ENCODE assay signal across 8 cellular contexts in genomic region chr3:98763076-98763475, GRCh38. TPM values are rescaled to one million over a fixed set of nuclear protein-coding genes. Genes with fewer than 3 reads are reported as not detected.
DNase-seq lines count a peak whose midpoint lies in the region; ATAC-seq and TF ChIP-seq lines count a peak whose summit lies in the region.
"Had no signal": no experiment of that assay in that cellular context is flagged by ENCODE, and none has a peak within 500 bp of the region (broad histone marks: within the 10 kb centered on the region; RNA-seq: fewer than 3 reads in every experiment).

A gene with protein sequence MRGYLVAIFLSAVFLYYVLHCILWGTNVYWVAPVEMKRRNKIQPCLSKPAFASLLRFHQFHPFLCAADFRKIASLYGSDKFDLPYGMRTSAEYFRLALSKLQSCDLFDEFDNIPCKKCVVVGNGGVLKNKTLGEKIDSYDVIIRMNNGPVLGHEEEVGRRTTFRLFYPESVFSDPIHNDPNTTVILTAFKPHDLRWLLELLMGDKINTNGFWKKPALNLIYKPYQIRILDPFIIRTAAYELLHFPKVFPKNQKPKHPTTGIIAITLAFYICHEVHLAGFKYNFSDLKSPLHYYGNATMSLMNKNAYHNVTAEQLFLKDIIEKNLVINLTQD (plus strand): TSS chr3:98763340. CDS start chr3:98768441, 5,101 bp downstream.

- ATAC-seq in HCT116 (no peak), T-helper 17 cell (no peak), upper lobe of left lung (ENCODE audit: low FRiP score in 2 of 2) (peak; percentile 78 to 88)
- no peak for ATAC-seq in activated T-cell treated with anti-CD3 and anti-CD28 coated beads, Interleukin-2, amount 50 U/mL, for 72 hours (replicated peaks in 1 of 2)
- ATAC-seq: K562 had no signal

- H3K4me3 Mint-ChIP-seq in T-helper 17 cell (peak within 1 kb of the TSS; percentile 22), Calu3 (ENCODE audit: low read depth, unreplicated experiment) (no peak within 1 kb of the TSS)
- no peak within 1 kb of the TSS for H3K4me3 Mint-ChIP-seq in activated T-cell treated with anti-CD3 and anti-CD28 coated beads, Interleukin-2, amount 50 U/mL, for 72 hours

- no peak within 1 kb of the TSS for H2AFZ ChIP-seq in HCT116 (ENCODE audit: low read depth, low read length, poor library complexity, severe bottlenecking)

- no peaks in the 10 kb centered on the region for H3K9me3 Mint-ChIP-seq in activated T-cell treated with anti-CD3 and anti-CD28 coated beads, Interleukin-2, amount 50 U/mL, for 72 hours
- H3K9me3 Mint-ChIP-seq in Calu3 (ENCODE audit: low read depth, unreplicated experiment): no peaks in the 10 kb centered on the region

- H3K4me3 ChIP-seq in HCT116 (replicated peaks in 1 of 2; ENCODE audit: low read depth in 1 of 2, low read length in 2 of 2) (no peak within 1 kb of the TSS), upper lobe of left lung (peak within 1 kb of the TSS in 3 of 4 donors; percentile 13 to 43 (median 26))
- H3K4me3 ChIP-seq: K562 had no signal

- BruUV-seq in HCT116 (replicated peaks; lab: Mats Ljungman, UMichigan): no TSS peak
- no TSS peak for BruUV-seq in Calu3 (replicated peaks; lab: Mats Ljungman, UMichigan)

- H3K36me3 ChIP-seq in HCT116 (ENCODE audit: control insufficient read depth in 1 of 2, insufficient read depth in 2 of 2, low read length in 2 of 2) (no peaks in the 10 kb centered on the region), upper lobe of left lung (no peaks in the 10 kb centered on the region)

- POLR2A ChIA-PET in HCT116 (lab: Charles Lee): no interaction called here

- H3K27me3 Mint-ChIP-seq in T-helper 17 cell: peaks cover 45% of the 10 kb centered on the region
- H3K27me3 Mint-ChIP-seq in activated T-cell treated with anti-CD3 and anti-CD28 coated beads, Interleukin-2, amount 50 U/mL, for 72 hours (ENCODE audit: low read depth): peaks cover 18% of the 10 kb centered on the region
- H3K27me3 Mint-ChIP-seq in Calu3 (ENCODE audit: unreplicated experiment): no peaks in the 10 kb centered on the region

- H3K4me1 Mint-ChIP-seq in T-helper 17 cell (peaks cover 7% of the 10 kb centered on the region), Calu3 (ENCODE audit: low read depth, unreplicated experiment) (peaks cover 7% of the 10 kb centered on the region)
- peaks cover 5% of the 10 kb centered on the region for H3K4me1 Mint-ChIP-seq in activated T-cell treated with anti-CD3 and anti-CD28 coated beads, Interleukin-2, amount 50 U/mL, for 72 hours (ENCODE audit: low read depth)

- H3K27me3 ChIP-seq in HCT116 (ENCODE audit: insufficient read depth, low read length): no peaks in the 10 kb centered on the region
- H3K27me3 ChIP-seq in layer of hippocampus (ENCODE audit: control insufficient read depth, insufficient read depth, low read length): no peaks in the 10 kb centered on the region
- no peaks in the 10 kb centered on the region for H3K27me3 ChIP-seq in upper lobe of left lung

- H4K20me1 ChIP-seq in HCT116 (ENCODE audit: insufficient read depth): no peaks in the 10 kb centered on the region

- TF ChIP-seq RAD21 in HCT116 (IDR thresholded peaks at IDR 0.05; ENCODE audit: low read depth): no peak

- no peak within 1 kb of the TSS for H3K27ac ChIP-seq in HCT116 (ENCODE audit: low read depth, low read length)
- H3K27ac ChIP-seq in layer of hippocampus (ENCODE audit: low read depth, low read length): peak within 1 kb of the TSS; percentile 64
- peak within 1 kb of the TSS; percentile 33 to 83 (median 71) for H3K27ac ChIP-seq in upper lobe of left lung

- H3K36me3 Mint-ChIP-seq in T-helper 17 cell (ENCODE audit: low read depth) (peaks cover 5% of the 10 kb centered on the region), Calu3 (ENCODE audit: insufficient read depth, unreplicated experiment) (no peaks in the 10 kb centered on the region)
- H3K36me3 Mint-ChIP-seq in activated T-cell treated with anti-CD3 and anti-CD28 coated beads, Interleukin-2, amount 50 U/mL, for 72 hours (ENCODE audit: insufficient read depth in 2 of 2): no peaks in the 10 kb centered on the region

- no peak for TF ChIP-seq EP300 in upper lobe of left lung (IDR thresholded peaks at IDR 0.05)

- TF ChIP-seq POLR2A in HCT116 (IDR thresholded peaks at IDR 0.05; ENCODE audit: borderline replicate concordance, extremely low read depth, insufficient read depth, insufficient read length) (no peak), upper lobe of left lung (IDR thresholded peaks at IDR 0.05) (peak in 1 of 4 donors; percentile 65)

- CTCF ChIA-PET in HCT116 (lab: Charles Lee): no interaction called here
- CTCF ChIA-PET in Calu3 (lab: Charles Lee): no interaction called here

- no peak for TF ChIP-seq CTCF in HCT116 (IDR thresholded peaks at IDR 0.05 in 2 of 3, conservative IDR thresholded peaks at IDR 0.05 in 1 of 3; ENCODE audit: borderline replicate concordance in 1 of 3, insufficient read depth in 1 of 3, low read depth in 2 of 3, low read length in 2 of 3)
- no peak for TF ChIP-seq CTCF in upper lobe of left lung (IDR thresholded peaks at IDR 0.05)
- TF ChIP-seq CTCF in Calu3 (IDR thresholded peaks at IDR 0.05; ENCODE audit: unreplicated experiment): no peak

- H3K4me2 ChIP-seq in HCT116 (ENCODE audit: low read length): no peak within 1 kb of the TSS

- no peaks in the 10 kb centered on the region for H3K79me2 ChIP-seq in HCT116 (ENCODE audit: insufficient read depth, low read length)

- intact Hi-C loops in HCT116 (cut with micrococcal nuclease): no loop called here
- intact Hi-C loops in Calu3 (cut with micrococcal nuclease; ENCODE audit: unreplicated experiment): no loop called here

- no peaks in the 10 kb centered on the region for H3K9me3 ChIP-seq in HCT116 (ENCODE audit: control insufficient read depth in 1 of 2, insufficient read depth in 1 of 2, low read depth in 1 of 2, low read length in 2 of 2)
- no peaks in the 10 kb centered on the region for H3K9me3 ChIP-seq in T-helper 17 cell (ENCODE audit: control insufficient read depth, low read length, poor library complexity, severe bottlenecking)
- no peaks in the 10 kb centered on the region for H3K9me3 ChIP-seq in upper lobe of left lung

- RAD21 ChIA-PET in HCT116 (lab: Charles Lee; ENCODE audit: low non-redundant PET in 1 of 2, low total read pairs in 2 of 2, uncharacterized antibody in 2 of 2, unreplicated experiment in 2 of 2): no interaction called here

- DNase-seq in HCT116 (ENCODE audit: low read depth, low spot score) (no peak), T-helper 17 cell (no peak), upper lobe of left lung (peak in 1 of 2 donors; percentile 74), NCI-H2107 (lab: John Stamatoyannopoulos, UW) (no peak), Calu3 (no peak)
- no peak for DNase-seq in activated T-cell treated with anti-CD3 and anti-CD28 coated beads, Interleukin-2, amount 50 U/mL, for 72 hours

- WGBS in upper lobe of left lung, 2 donors: 18 to 23% methylated on average over 1 of the region's 1 CpG

- H3K4me1 ChIP-seq in HCT116 (ENCODE audit: control insufficient read depth in 1 of 2, insufficient read depth in 2 of 2, low read length in 2 of 2): no peaks in the 10 kb centered on the region
- H3K4me1 ChIP-seq in upper lobe of left lung: peaks cover 38 to 48% (median 43%) of the 10 kb centered on the region in 4 donors

- no peak within 1 kb of the TSS for H3K27ac Mint-ChIP-seq in T-helper 17 cell
- no peak within 1 kb of the TSS for H3K27ac Mint-ChIP-seq in activated T-cell treated with anti-CD3 and anti-CD28 coated beads, Interleukin-2, amount 50 U/mL, for 72 hours
- H3K27ac Mint-ChIP-seq in Calu3 (ENCODE audit: unreplicated experiment): no peak within 1 kb of the TSS

- no peak within 1 kb of the TSS for H3K9ac ChIP-seq in HCT116 (ENCODE audit: low read length)

- H3K9me2 ChIP-seq in HCT116 (ENCODE audit: insufficient read depth): no peaks in the 10 kb centered on the region

TF ChIP-seq in HCT116, 20 proteins besides CTCF, POLR2A, EP300 and RAD21:
- TF ChIP-seq CEBPB (IDR thresholded peaks at IDR 0.05; ENCODE audit: low read depth) (no peak), EGR1 (IDR thresholded peaks at IDR 0.05; ENCODE audit: low read depth) (no peak), POLR2AphosphoS5 (IDR thresholded peaks at IDR 0.05; ENCODE audit: low read depth, low read length) (no peak), FOSL1 (IDR thresholded peaks at IDR 0.05; ENCODE audit: low read depth) (no peak), EZH2phosphoT487 (IDR thresholded peaks at IDR 0.05; ENCODE audit: borderline replicate concordance) (no peak), JUND (IDR thresholded peaks at IDR 0.05) (no peak), SP1 (IDR thresholded peaks at IDR 0.05; ENCODE audit: low read depth) (no peak), ZFX (IDR thresholded peaks at IDR 0.05) (no peak), SIN3A (IDR thresholded peaks at IDR 0.05; ENCODE audit: low read depth) (no peak), ZNF274 (IDR thresholded peaks at IDR 0.05; ENCODE audit: low read depth, low read length) (no peak)

RNA-seq across cellular contexts. Expression of the gene that starts here (rescaled TPM):
- total RNA-seq in HCT116 (2021; ENCODE audit: unreplicated experiment) (10.6 TPM), T-helper 17 cell (1 to 10 TPM in 1 of 2 donors, under 1 TPM in 1; 0.99 to 3.6 TPM), upper lobe of left lung (10 to 100 TPM; 11.2 to 29.3 (median 24.5) TPM), Calu3 (2022) (1.7 and 3.2 TPM in 2 replicates)
- 2.1 and 3.6 TPM in 2 replicates for polyA plus RNA-seq in HCT116 (2012)
- total RNA-seq in activated T-cell treated with anti-CD3 and anti-CD28 coated beads, Interleukin-2, amount 50 U/mL, for 72 hours: 1 to 10 TPM in 1 of 2 donors, under 1 TPM in 1; 0.07 to 1.5 TPM
- total RNA-seq: K562 had no signal

Comparison
In these comparisons a context has a peak if more than half of its experiments do, and no peak if none do; other contexts are left out.
1. ATAC-seq: peak in upper lobe of left lung (2 of 2); none in HCT116 (single experiment), T-helper 17 cell (single experiment) and activated T-cell treated with anti-CD3 and anti-CD28 coated beads, Interleukin-2, amount 50 U/mL, for 72 hours (0 of 2).
2. H3K4me3 ChIP-seq: peak in upper lobe of left lung (3 of 4); none in HCT116 (0 of 2).